Comparison of ENCODE assay signal across 21 cellular contexts in the genomic region with DNA sequence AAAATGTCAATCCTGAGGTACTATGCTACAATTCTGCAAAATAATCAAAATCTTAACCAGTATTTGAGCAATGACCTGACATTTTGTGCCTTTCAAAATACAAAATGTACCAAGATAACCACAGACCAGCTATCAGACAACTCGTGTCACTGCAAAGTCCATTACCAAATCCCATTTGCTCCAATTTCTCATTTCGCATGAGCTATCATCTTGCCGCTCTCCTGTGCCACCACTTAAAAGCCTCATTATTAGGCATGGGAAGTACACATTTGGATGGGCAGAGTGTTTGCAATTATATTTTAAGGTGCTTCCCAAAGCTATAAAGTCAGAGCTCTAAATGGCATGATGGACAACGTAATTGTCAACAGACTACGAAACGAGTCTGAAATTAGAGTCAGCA.
"Had no signal": no experiment of that assay in that cellular context is flagged by ENCODE, and none has a peak within 500 bp of the region (broad histone marks: within the 10 kb centered on the region; RNA-seq: fewer than 3 reads in every experiment).

No MANE protein-coding gene starts in this region.

- H3K27me3 ChIP-seq: body of pancreas, colonic mucosa, gastroesophageal sphincter, suprapubic skin had no signal

- H3K36me3 ChIP-seq: colonic mucosa, gastroesophageal sphincter, suprapubic skin had no signal

- H3K4me1 ChIP-seq: body of pancreas, colonic mucosa, gastroesophageal sphincter had no signal

- H3K27ac ChIP-seq: body of pancreas, colonic mucosa, gastroesophageal sphincter, skin epidermis, suprapubic skin had no signal

- ATAC-seq: activated CD8-positive, alpha-beta T cell treated with anti-CD3 and anti-CD28 coated beads for 36 hours; activated T-helper 17 cell treated with anti-CD3 and anti-CD28 coated beads, Interleukin-2, amount 50 U/mL, for 72 hours; body of pancreas had no signal

- H3K9me3 ChIP-seq: body of pancreas, colonic mucosa, gastroesophageal sphincter, suprapubic skin had no signal

- DNase-seq: activated CD4-positive, alpha-beta T cell treated with anti-CD3 and anti-CD28 coated beads, Interleukin-2, amount 10 ng/mL, durations not matched to agents 24 days and 14 days; activated CD4-positive, CD25-positive, alpha-beta regulatory T cell; activated CD8-positive, alpha-beta T cell treated with anti-CD3 and anti-CD28 coated beads for 36 hours; activated naive CD4-positive, alpha-beta T cell; activated naive CD8-positive, alpha-beta T cell treated with anti-CD3 and anti-CD28 coated beads for 36 hours; activated T-cell treated with anti-CD3 and anti-CD28 coated beads, Interleukin-2, amount 50 U/mL, for 1 hour; caudate nucleus; colonic mucosa; immature natural killer cell; midbrain; nephron progenitor cell; occipital lobe; stimulated activated CD4-positive, alpha-beta T cell treated with anti-CD3 and anti-CD28 coated beads, Interleukin-15, amount 100 ng/mL, for 24 hours; stimulated activated CD4-positive, alpha-beta T cell treated with anti-CD3 and anti-CD28 coated beads, Interleukin-2, amount 100 ng/mL, for 48 hours; T-helper 1 cell; T-helper 9 cell had no signal

- H3K4me3 ChIP-seq: body of pancreas, colonic mucosa, gastroesophageal sphincter, skin epidermis, suprapubic skin had no signal
